Comparison of ENCODE assay signal across 1 cellular context in genomic region chr6:17315262-17315661, GRCh38.
A peak's percentile ranks its signal among the peaks of the same experiment; 100 is the strongest.
TF ChIP-seq lines count a peak whose summit lies in the region.

No MANE protein-coding gene starts in this region.

TF ChIP-seq in HepG2, 621 proteins besides CTCF, POLR2A, EP300 and RAD21 (continued from another document):
- TF ChIP-seq THAP7 (CRISPR knock-in tag; IDR thresholded peaks at IDR 0.05) = no peak
- no peak for TF ChIP-seq YEATS4 (CRISPR knock-in tag; IDR thresholded peaks at IDR 0.05; ENCODE audit: borderline replicate concordance)
- no peak for TF ChIP-seq MIER3 (CRISPR knock-in tag; IDR thresholded peaks at IDR 0.05; ENCODE audit: borderline replicate concordance)
- TF ChIP-seq ZNF331 (CRISPR knock-in tag; IDR thresholded peaks at IDR 0.05) = 0 out of 2 replicates have a peak, but pooled peaks have one; percentile 1
- peak; percentile 52 for TF ChIP-seq TEAD3 (CRISPR knock-in tag; optimal IDR thresholded peaks at IDR 0.05; ENCODE audit: borderline replicate concordance)
- 0 out of 2 replicates have a peak, but pooled peaks have one; percentile 50 for TF ChIP-seq ZSCAN30 (CRISPR knock-in tag; IDR thresholded peaks at IDR 0.05)
- TF ChIP-seq ELF4 (CRISPR knock-in tag; IDR thresholded peaks at IDR 0.05; ENCODE audit: borderline replicate concordance) = no peak
- no peak for TF ChIP-seq ZNF207 (IDR thresholded peaks at IDR 0.05; ENCODE audit: borderline replicate concordance)
- no peak for TF ChIP-seq SKI (IDR thresholded peaks at IDR 0.05; ENCODE audit: partially characterized antibody)
- TF ChIP-seq SKIL (CRISPR knock-in tag; IDR thresholded peaks at IDR 0.05; ENCODE audit: borderline replicate concordance) = no peak
- TF ChIP-seq ZNF564 (CRISPR knock-in tag; IDR thresholded peaks at IDR 0.05) = no peak
- TF ChIP-seq SOX5 (CRISPR knock-in tag; IDR thresholded peaks at IDR 0.05; ENCODE audit: borderline replicate concordance) = peak; percentile 75; the same call in 1 of the 2 replicates
- TF ChIP-seq KLF16 (CRISPR knock-in tag; IDR thresholded peaks at IDR 0.05) = 0 out of 4 replicates have a peak, but pooled peaks of 1 of the 2 experiments have one; percentile 29
- TF ChIP-seq SMAD3 (CRISPR knock-in tag; IDR thresholded peaks at IDR 0.05) = no peak
- no peak for TF ChIP-seq SRF (IDR thresholded peaks at IDR 0.05; ENCODE audit: low read depth, low read length)
- no peak for TF ChIP-seq KMT2A (CRISPR knock-in tag; IDR thresholded peaks at IDR 0.05)
- TF ChIP-seq ARHGAP35 (CRISPR knock-in tag; IDR thresholded peaks at IDR 0.05; ENCODE audit: borderline replicate concordance) = no peak
TF ChIP-seq in HepG2: peak in this region for 7.
